ENCODE assay signal across 28 cellular contexts in the genomic region with DNA sequence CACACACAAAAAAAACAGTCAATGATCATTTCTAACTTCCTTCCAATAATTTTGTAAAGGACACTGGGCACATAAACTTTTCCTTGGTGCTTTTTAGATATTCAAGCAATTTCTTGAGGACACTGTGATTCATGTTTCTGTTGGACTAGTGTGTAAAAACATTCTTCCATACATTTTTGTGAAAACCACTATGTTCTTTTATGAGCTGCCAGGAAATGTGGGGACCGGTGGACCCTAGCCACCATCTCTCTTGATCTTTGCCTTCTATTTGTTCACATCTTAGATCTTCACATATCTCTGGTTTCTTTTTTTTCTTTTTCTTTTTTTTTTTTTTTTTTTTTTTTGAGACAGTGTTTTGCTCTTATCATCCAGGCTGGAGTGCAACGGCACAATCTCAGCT.
"Had no signal": no experiment of that assay in that cellular context is flagged by ENCODE, and none has a peak within 500 bp of the region (broad histone marks: within the 10 kb centered on the region; RNA-seq: fewer than 3 reads in every experiment).

No MANE protein-coding gene starts in this region.

- H3K4me3 ChIP-seq: K562, Peyer's patch, SJCRH30 had no signal

- H3K36me3 Mint-ChIP-seq: activated naive CD8-positive, alpha-beta T cell treated with anti-CD3 and anti-CD28 coated beads, Interleukin-2, amount 10 ng/mL, durations not matched to agents 7 days and 5 days had no signal

- DNase-seq: activated CD4-positive, alpha-beta memory T cell treated with anti-CD3 and anti-CD28 coated beads, Interleukin-2, amount 10 ng/mL, durations not matched to agents 7 days and 5 days; activated CD4-positive, alpha-beta T cell treated with anti-CD3 and anti-CD28 coated beads for 36 hours; activated CD4-positive, alpha-beta T cell treated with anti-CD3 and anti-CD28 coated beads, Interleukin-2, amount 50 U/mL, for 1 hour; activated CD8-positive, alpha-beta memory T cell treated with anti-CD3 and anti-CD28 coated beads, Interleukin-2, amount 50 U/mL, for 48 hours; activated naive CD4-positive, alpha-beta T cell treated with anti-CD3 and anti-CD28 coated beads, Interleukin-2, amount 50 U/mL, for 16 hours; activated naive CD8-positive, alpha-beta T cell treated with anti-CD3 and anti-CD28 coated beads, Interleukin-2, amount 10 ng/mL, durations not matched to agents 7 days and 5 days; activated T-cell treated with anti-CD3 and anti-CD28 coated beads, Interleukin-2, amount 50 U/mL, for 1 hour; aorta; central memory CD4-positive, alpha-beta T cell; Karpas-422; MM.1S; NCI-H1105; NCI-H1436; NCI-H1694 treated with DMSO at 0.1 percent for 48 hours; NCI-H2029 treated with DMSO at 0.1 percent for 48 hours; NCI-H345; NCI-H510A; NCI-H526 treated with DMSO at 0.1 percent for 48 hours; NK-92 treated with Interleukin-12 subunit alpha and Interleukin-12 subunit beta, amount 100 ng/mL, for 24 hours; OCI-M1; Peyer's patch; Right ventricle myocardium superior; SJCRH30; SK-N-SH; T-helper 1 cell; WERI-Rb-1 had no signal

- H3K4me1 ChIP-seq: Peyer's patch, SJCRH30 had no signal

- H3K4me1 Mint-ChIP-seq: activated CD4-positive, alpha-beta memory T cell treated with anti-CD3 and anti-CD28 coated beads, Interleukin-2, amount 10 ng/mL, durations not matched to agents 7 days and 5 days; activated CD4-positive, alpha-beta T cell treated with anti-CD3 and anti-CD28 coated beads for 36 hours; activated naive CD8-positive, alpha-beta T cell treated with anti-CD3 and anti-CD28 coated beads, Interleukin-2, amount 10 ng/mL, durations not matched to agents 7 days and 5 days had no signal

- H3K9me3 Mint-ChIP-seq: activated CD4-positive, alpha-beta memory T cell treated with anti-CD3 and anti-CD28 coated beads, Interleukin-2, amount 10 ng/mL, durations not matched to agents 7 days and 5 days; activated naive CD8-positive, alpha-beta T cell treated with anti-CD3 and anti-CD28 coated beads, Interleukin-2, amount 10 ng/mL, durations not matched to agents 7 days and 5 days had no signal

- H3K27me3 Mint-ChIP-seq: activated CD4-positive, alpha-beta memory T cell treated with anti-CD3 and anti-CD28 coated beads, Interleukin-2, amount 10 ng/mL, durations not matched to agents 7 days and 5 days; activated CD4-positive, alpha-beta T cell treated with anti-CD3 and anti-CD28 coated beads for 36 hours; activated naive CD8-positive, alpha-beta T cell treated with anti-CD3 and anti-CD28 coated beads, Interleukin-2, amount 10 ng/mL, durations not matched to agents 7 days and 5 days had no signal

- H3K36me3 ChIP-seq: Peyer's patch, SJCRH30, WERI-Rb-1 had no signal

- H3K27me3 ChIP-seq: Peyer's patch, SJCRH30 had no signal

- H3K9me3 ChIP-seq: Peyer's patch, SJCRH30, SK-N-SH had no signal

- H3K27ac Mint-ChIP-seq: activated CD4-positive, alpha-beta memory T cell treated with anti-CD3 and anti-CD28 coated beads, Interleukin-2, amount 10 ng/mL, durations not matched to agents 7 days and 5 days; activated CD4-positive, alpha-beta T cell treated with anti-CD3 and anti-CD28 coated beads for 36 hours; activated naive CD8-positive, alpha-beta T cell treated with anti-CD3 and anti-CD28 coated beads, Interleukin-2, amount 10 ng/mL, durations not matched to agents 7 days and 5 days had no signal

- ATAC-seq: activated CD4-positive, alpha-beta T cell treated with anti-CD3 and anti-CD28 coated beads for 36 hours; K562 had no signal

- H3K9ac ChIP-seq: SK-N-SH had no signal

- H3K4me2 ChIP-seq: SK-N-SH had no signal

- H3K4me3 Mint-ChIP-seq: activated CD4-positive, alpha-beta memory T cell treated with anti-CD3 and anti-CD28 coated beads, Interleukin-2, amount 10 ng/mL, durations not matched to agents 7 days and 5 days; activated CD4-positive, alpha-beta T cell treated with anti-CD3 and anti-CD28 coated beads for 36 hours; activated naive CD8-positive, alpha-beta T cell treated with anti-CD3 and anti-CD28 coated beads, Interleukin-2, amount 10 ng/mL, durations not matched to agents 7 days and 5 days had no signal

- H3K9me2 ChIP-seq: SK-N-SH had no signal

- H3K27ac ChIP-seq: Peyer's patch, RWPE1, SJCRH30, WERI-Rb-1 had no signal
